Comparison of ENCODE assay signal across 17 cellular contexts in genomic region chr2:158102446-158102845, GRCh38. TPM values are rescaled to one million over a fixed set of nuclear protein-coding genes. Genes with fewer than 3 reads are reported as not detected.
DNase-seq lines count a peak whose midpoint lies in the region; ATAC-seq and TF ChIP-seq lines count a peak whose summit lies in the region.
"Had no signal": no experiment of that assay in that cellular context is flagged by ENCODE, and none has a peak within 500 bp of the region (broad histone marks: within the 10 kb centered on the region; RNA-seq: fewer than 3 reads in every experiment).

No MANE protein-coding gene starts in this region.

- H3K27me3 Mint-ChIP-seq in HFFc6 (ENCODE audit: insufficient read depth) = peaks cover 2% of the 10 kb centered on the region

- H3K36me3 ChIP-seq in RWPE2 (ENCODE audit: low read depth) = no peaks in the 10 kb centered on the region
- H3K36me3 ChIP-seq: BLaER1 treated with 17β-estradiol and CSF1 and Interleukin-3, amounts not matched to agents 10 nM and 100 nM had no signal

- H3K4me3 ChIP-seq in RWPE2 (ENCODE audit: severe bottlenecking) (no peak overlapping the region), right cardiac atrium (ENCODE audit: low read length) (no peak overlapping the region)
- H3K4me3 ChIP-seq: BLaER1 treated with 17β-estradiol and CSF1 and Interleukin-3, amounts not matched to agents 10 nM and 100 nM had no signal

- TF ChIP-seq CTCF in HFFc6 (IDR thresholded peaks at IDR 0.05) = no peak
- no peak for TF ChIP-seq CTCF in RWPE2 (IDR thresholded peaks at IDR 0.05; ENCODE audit: poor library complexity, severe bottlenecking)

- ATAC-seq in RWPE2 (ENCODE audit: low read depth) (peak; percentile 43; the same call in 1 of the 3 replicates), HG03025 (IDR thresholded peaks at IDR 0.05; ENCODE audit: low FRiP score, unreplicated experiment) (no peak), right cardiac atrium (no peak)

- intact Hi-C loops in right cardiac atrium (cut with DNase I) = no loop called here

- no peaks in the 10 kb centered on the region for H3K4me1 Mint-ChIP-seq in HFFc6 (ENCODE audit: low read depth)

- H3K27ac ChIP-seq in RWPE2 (ENCODE audit: poor library complexity, severe bottlenecking) (no peak overlapping the region), epithelial cell of prostate (peak overlapping the region; percentile 49), right cardiac atrium (ENCODE audit: low read length) (no peak overlapping the region)
- H3K27ac ChIP-seq: BLaER1 treated with 17β-estradiol and CSF1 and Interleukin-3, amounts not matched to agents 10 nM and 100 nM had no signal

- H3K4me3 Mint-ChIP-seq in HFFc6 = no peak overlapping the region

- DNase-seq in HFFc6 = peak; percentile 7
- no peak for DNase-seq in RWPE2 (ENCODE audit: low spot score)
- DNase-seq in epithelial cell of prostate (ENCODE audit: low read depth, low spot score) = no peak
- DNase-seq in renal cortical epithelial cell (ENCODE audit: low read depth) = peak; percentile 89
- no peak for DNase-seq in NCI-H2196 treated with DMSO at 0.1 percent for 48 hours (lab: John Stamatoyannopoulos, UW; ENCODE audit: unreplicated experiment)
- DNase-seq in right cardiac atrium = no peak
- no peak for DNase-seq in SKM-1 treated with dmso at 0.1 percent for 144 hours (lab: John Stamatoyannopoulos, UW; ENCODE audit: unreplicated experiment)
- DNase-seq: DMS 273 treated with DMSO at 0.1 percent for 48 hours, NCI-H146, NCI-H446 treated with DMSO at 0.1 percent for 48 hours, NCI-H774, Right ventricle myocardium superior, SK-N-SH had no signal

- 78% methylated on average over 1 of the region's 1 CpG for WGBS in right cardiac atrium

- no peaks in the 10 kb centered on the region for H3K9me3 Mint-ChIP-seq in HFFc6

- H3K27ac Mint-ChIP-seq in HFFc6 = no peak overlapping the region

- H3K27me3 ChIP-seq in RWPE2 (ENCODE audit: insufficient read depth, poor library complexity, severe bottlenecking) = no peaks in the 10 kb centered on the region
- no peaks in the 10 kb centered on the region for H3K27me3 ChIP-seq in right cardiac atrium (ENCODE audit: control insufficient read depth, insufficient read depth)
- H3K27me3 ChIP-seq: BLaER1 treated with 17β-estradiol and CSF1 and Interleukin-3, amounts not matched to agents 10 nM and 100 nM had no signal

- no peaks in the 10 kb centered on the region for H3K36me3 Mint-ChIP-seq in HFFc6 (ENCODE audit: low read depth)

- peaks cover 3% of the 10 kb centered on the region for H3K4me1 ChIP-seq in RWPE2 (ENCODE audit: insufficient read depth, poor library complexity, severe bottlenecking)
- no peaks in the 10 kb centered on the region for H3K4me1 ChIP-seq in right cardiac atrium (ENCODE audit: control insufficient read depth, insufficient read depth, low read length)
- H3K4me1 ChIP-seq: BLaER1 treated with 17β-estradiol and CSF1 and Interleukin-3, amounts not matched to agents 10 nM and 100 nM had no signal

- no peaks in the 10 kb centered on the region for H3K9me3 ChIP-seq in RWPE2 (ENCODE audit: severe bottlenecking)
- no peaks in the 10 kb centered on the region for H3K9me3 ChIP-seq in right cardiac atrium (ENCODE audit: control insufficient read depth, low read length)
- H3K9me3 ChIP-seq: BLaER1 treated with 17β-estradiol and CSF1 and Interleukin-3, amounts not matched to agents 10 nM and 100 nM; SK-N-SH had no signal

RNA-seq across cellular contexts. Expression of gene UPP2, which starts 0.8 kb away (rescaled TPM):
- not detected for total RNA-seq in HFFc6 (2021; fragmentation: NEBNext Ultra II Directional; extraction: Animal tissue kit (Norgen Biotek cat#: 25700))
- total RNA-seq in renal cortical epithelial cell (0.25 TPM in 1 of 2 replicates, not detected in the other), right cardiac atrium (not detected)
- polyA plus RNA-seq in right cardiac atrium = not detected
- total RNA-seq: Daoy, H1, Right ventricle myocardium superior had no signal
- polyA plus RNA-seq: H1, SK-N-SH had no signal

Comparison
In these comparisons a context has a peak if more than half of its experiments do, and no peak if none do; other contexts are left out.
1. DNase-seq: peak in HFFc6 (single experiment) and renal cortical epithelial cell (single experiment); none in RWPE2 (single experiment), epithelial cell of prostate (single experiment), NCI-H2196 treated with DMSO at 0.1 percent for 48 hours (single experiment), right cardiac atrium (0 of 3) and SKM-1 treated with dmso at 0.1 percent for 144 hours (single experiment).